In the genomic region with DNA sequence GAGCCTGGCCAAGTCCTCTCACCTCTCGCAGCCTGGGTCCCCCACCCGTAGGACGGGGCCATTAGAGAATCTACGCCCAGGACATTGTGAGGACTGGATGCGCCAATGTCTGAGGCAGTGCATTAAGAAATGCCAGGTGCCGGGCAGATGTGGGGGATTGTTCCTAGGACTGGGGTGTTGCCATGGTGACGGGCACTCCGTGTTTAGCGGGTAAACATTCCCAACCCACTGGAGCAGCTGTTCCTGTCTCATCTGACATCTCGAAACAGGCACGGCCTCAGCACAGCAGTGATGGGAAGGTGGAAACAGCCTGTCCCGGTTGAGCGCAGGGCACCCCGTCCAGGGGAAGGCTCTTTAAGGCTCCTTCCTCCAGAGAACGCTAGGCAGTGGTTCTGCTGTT, we compare ENCODE assay signal across 15 cellular contexts.
DNase-seq lines count a peak whose midpoint lies in the region; ATAC-seq and TF ChIP-seq lines count a peak whose summit lies in the region.
"Had no signal": no experiment of that assay in that cellular context is flagged by ENCODE, and none has a peak within 500 bp of the region (broad histone marks: within the 10 kb centered on the region; RNA-seq: fewer than 3 reads in every experiment).

No MANE protein-coding gene starts in this region.

- TF ChIP-seq CTCF in AG10803 (conservative IDR thresholded peaks at IDR 0.05; ENCODE audit: low read length) (no peak), HFF-Myc (IDR thresholded peaks at IDR 0.05; ENCODE audit: low read depth, low read length, missing control alignments) (no peak), hepatocyte (IDR thresholded peaks at IDR 0.05; ENCODE audit: poor library complexity) (no peak), natural killer cell (IDR thresholded peaks at IDR 0.05) (no peak)

- no peaks in the 10 kb centered on the region for H4K20me1 ChIP-seq in hepatocyte (ENCODE audit: insufficient read depth, poor library complexity, severe bottlenecking)

- H3K9me3 Mint-ChIP-seq in natural killer cell = no peaks in the 10 kb centered on the region
- H3K9me3 Mint-ChIP-seq: central memory CD8-positive, alpha-beta T cell; natural killer cell treated with Interleukin-12 subunit alpha and Interleukin-12 subunit beta and Interleukin-15 and Interleukin-18, amount 100 ng/mL, for 72 hours; stimulated activated naive CD8-positive, alpha-beta T cell treated with anti-CD3 and anti-CD28 coated beads, Interleukin-15, Interleukin-2, amounts not matched to agents 100 ng/mL and 50 ng/mL, for 24 hours had no signal

- H3K27me3 ChIP-seq in hepatocyte = no peaks in the 10 kb centered on the region

- no peak overlapping the region for H3K4me3 ChIP-seq in AG10803 (ENCODE audit: low read length)
- H3K4me3 ChIP-seq in HFF-Myc (replicated peaks; ENCODE audit: low read depth, low read length) = no peak overlapping the region
- H3K4me3 ChIP-seq in hepatocyte = no peak overlapping the region

- WGBS in hepatocyte (ENCODE audit: low lambda C conversion rate, missing lambda C conversion rate) = 66% methylated on average over 15 of the region's 15 CpGs

- no peak overlapping the region for H3K4me2 ChIP-seq in hepatocyte

- no peaks in the 10 kb centered on the region for H3K9me2 ChIP-seq in hepatocyte (replicated peaks; ENCODE audit: insufficient read depth)

- peaks cover 10 to 22% of the 10 kb centered on the region in 2 donors for H3K4me1 Mint-ChIP-seq in natural killer cell
- H3K4me1 Mint-ChIP-seq: central memory CD8-positive, alpha-beta T cell had no signal

- no peaks in the 10 kb centered on the region for H3K79me2 ChIP-seq in hepatocyte

- peaks cover 2% of the 10 kb centered on the region for H3K4me1 ChIP-seq in hepatocyte (ENCODE audit: insufficient read depth)

- no peak overlapping the region for H3K27ac ChIP-seq in hepatocyte

- H3K36me3 Mint-ChIP-seq in natural killer cell = no peaks in the 10 kb centered on the region
- H3K36me3 Mint-ChIP-seq: natural killer cell treated with Interleukin-12 subunit alpha and Interleukin-12 subunit beta and Interleukin-15 and Interleukin-18, amount 100 ng/mL, for 72 hours had no signal

- intact Hi-C loops in natural killer cell (cut with micrococcal nuclease) = no loop called here

- no peaks in the 10 kb centered on the region for H3K36me3 ChIP-seq in hepatocyte (replicated peaks; ENCODE audit: insufficient read depth, low read depth)

- no peak overlapping the region for H3K4me3 Mint-ChIP-seq in natural killer cell
- H3K4me3 Mint-ChIP-seq: central memory CD8-positive, alpha-beta T cell; natural killer cell treated with Interleukin-12 subunit alpha and Interleukin-12 subunit beta and Interleukin-15 and Interleukin-18, amount 100 ng/mL, for 72 hours; stimulated activated naive CD8-positive, alpha-beta T cell treated with anti-CD3 and anti-CD28 coated beads, Interleukin-15, Interleukin-2, amounts not matched to agents 100 ng/mL and 50 ng/mL, for 24 hours had no signal

- DNase-seq in AG10803 (ENCODE audit: low read depth) = peak; percentile 84
- DNase-seq in HFF-Myc (ENCODE audit: extremely low read depth, low read depth) = peak; percentile 93
- peak; percentile 75 for DNase-seq in NCI-H345 treated with DMSO at 0.1 percent for 48 hours (lab: John Stamatoyannopoulos, UW; ENCODE audit: unreplicated experiment)
- DNase-seq in hepatocyte (ENCODE audit: low spot score) = peak; percentile 66
- no peak for DNase-seq in KG1 (lab: John Stamatoyannopoulos, UW)
- DNase-seq in GM19238 (ENCODE audit: insufficient read length, low spot score) = no peak
- no peak for DNase-seq in natural killer cell
- DNase-seq: activated CD4-positive, alpha-beta T cell treated with anti-CD3 and anti-CD28 coated beads for 4 hours; activated naive CD4-positive, alpha-beta T cell; NCI-H1436 had no signal

- no peak overlapping the region for H3K27ac Mint-ChIP-seq in natural killer cell
- H3K27ac Mint-ChIP-seq: natural killer cell treated with Interleukin-12 subunit alpha and Interleukin-12 subunit beta and Interleukin-15 and Interleukin-18, amount 100 ng/mL, for 72 hours; stimulated activated naive CD8-positive, alpha-beta T cell treated with anti-CD3 and anti-CD28 coated beads, Interleukin-15, Interleukin-2, amounts not matched to agents 100 ng/mL and 50 ng/mL, for 24 hours had no signal

- H2AFZ ChIP-seq in hepatocyte = no peak overlapping the region

- H3K9me3 ChIP-seq in hepatocyte (ENCODE audit: low read depth) = no peaks in the 10 kb centered on the region

- H3K27me3 Mint-ChIP-seq in natural killer cell (ENCODE audit: low read depth in 2 of 2) = peaks cover 23 to 28% of the 10 kb centered on the region in 2 donors

- ATAC-seq in natural killer cell = no peak
- ATAC-seq in GM19467 (IDR thresholded peaks at IDR 0.05; ENCODE audit: unreplicated experiment) = no peak
- ATAC-seq: esophagus mucosa had no signal

Comparison
In these comparisons a context has a peak if more than half of its experiments do, and no peak if none do; other contexts are left out.
1. DNase-seq: peak in AG10803 (single experiment), HFF-Myc (single experiment), NCI-H345 treated with DMSO at 0.1 percent for 48 hours (single experiment) and hepatocyte (single experiment); none in KG1 (single experiment), GM19238 (single experiment) and natural killer cell (single experiment).